ENCODE assay signal across 9 cellular contexts in the genomic region with DNA sequence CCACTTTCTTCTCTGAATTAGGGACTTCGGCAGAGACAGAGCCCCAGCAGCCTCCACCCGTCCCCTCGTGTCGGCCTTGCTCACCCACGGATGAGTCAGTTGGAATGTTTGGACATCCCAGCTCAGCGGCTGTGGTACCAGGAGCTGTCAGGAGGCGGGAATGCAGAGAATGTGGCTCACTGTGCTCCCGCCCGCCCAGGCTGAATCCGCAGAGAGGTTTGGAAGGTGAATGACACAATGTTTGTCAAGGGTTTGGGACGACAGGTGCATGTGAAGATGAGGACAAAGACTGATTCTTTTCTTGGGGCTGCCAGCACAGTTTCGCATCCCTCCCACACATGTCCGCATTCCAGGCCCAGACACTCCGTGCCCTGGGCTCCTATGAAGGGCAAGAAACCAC. TPM values are rescaled to one million over a fixed set of nuclear protein-coding genes. Genes with fewer than 3 reads are reported as not detected.
DNase-seq lines count a peak whose midpoint lies in the region; ATAC-seq and TF ChIP-seq lines count a peak whose summit lies in the region.
"Had no signal": no experiment of that assay in that cellular context is flagged by ENCODE, and none has a peak within 500 bp of the region (broad histone marks: within the 10 kb centered on the region; RNA-seq: fewer than 3 reads in every experiment).

No MANE protein-coding gene starts in this region.

- H3K27me3 ChIP-seq in dorsolateral prefrontal cortex: no peaks in the 10 kb centered on the region

- TF ChIP-seq CTCF in dorsolateral prefrontal cortex (IDR thresholded peaks at IDR 0.05 in 54 of 56, conservative IDR thresholded peaks at IDR 0.05 in 2 of 56; ENCODE audit: low read depth in 1 of 56, partially characterized antibody in 56 of 56) (no peak), nephron progenitor cell (IDR thresholded peaks at IDR 0.05) (no peak)

- no peak for ATAC-seq in HG02852 (IDR thresholded peaks at IDR 0.05; ENCODE audit: unreplicated experiment)

- no peak overlapping the region for H3K4me3 Mint-ChIP-seq in nephron progenitor cell
- no peak overlapping the region for H3K4me3 Mint-ChIP-seq in activated CD4-positive, alpha-beta T cell treated with anti-CD3 and anti-CD28 coated beads, Interleukin-2, amount 10 ng/mL, durations not matched to agents 7 days and 5 days

- peak overlapping the region; percentile 29 for H3K27ac Mint-ChIP-seq in nephron progenitor cell
- H3K27ac Mint-ChIP-seq in activated CD4-positive, alpha-beta T cell treated with anti-CD3 and anti-CD28 coated beads, Interleukin-2, amount 10 ng/mL, durations not matched to agents 7 days and 5 days: no peak overlapping the region

- peak overlapping the region in 30 of 59 donors; percentile 5 to 77 (median 52) for H3K27ac ChIP-seq in dorsolateral prefrontal cortex

- no peaks in the 10 kb centered on the region for H3K36me3 Mint-ChIP-seq in nephron progenitor cell (ENCODE audit: low read depth)
- H3K36me3 Mint-ChIP-seq in activated CD4-positive, alpha-beta T cell treated with anti-CD3 and anti-CD28 coated beads, Interleukin-2, amount 10 ng/mL, durations not matched to agents 7 days and 5 days (ENCODE audit: low read depth): peaks cover 4% of the 10 kb centered on the region

- intact Hi-C loops in dorsolateral prefrontal cortex (cut with DNase I): no loop called here

- POLR2A ChIA-PET in activated CD4-positive, alpha-beta T cell treated with anti-CD3 and anti-CD28 coated beads, Interleukin-2, amount 10 ng/mL, durations not matched to agents 7 days and 5 days (lab: Charles Lee): no interaction called here

- no peak overlapping the region for H3K4me3 ChIP-seq in dorsolateral prefrontal cortex

- peaks cover 81% of the 10 kb centered on the region for H3K4me1 Mint-ChIP-seq in nephron progenitor cell
- peaks cover 32% of the 10 kb centered on the region for H3K4me1 Mint-ChIP-seq in activated CD4-positive, alpha-beta T cell treated with anti-CD3 and anti-CD28 coated beads, Interleukin-2, amount 10 ng/mL, durations not matched to agents 7 days and 5 days

- CTCF ChIA-PET in activated CD4-positive, alpha-beta T cell treated with anti-CD3 and anti-CD28 coated beads, Interleukin-2, amount 10 ng/mL, durations not matched to agents 7 days and 5 days (lab: Charles Lee): interaction anchor here (1.0 to 1.7 kb wide), 2 partner anchors 9 to 12 kb away, joined by 3 to 4 read pairs; no protein-coding TSS in a partner anchor

- in situ Hi-C loops in ACHN (cut with HindIII; ENCODE audit: low pct_ligation_motif_present, low pct_unique_long_range_greater_than_20kb, low sequenced_read_pairs): no loop called here

- H3K27me3 Mint-ChIP-seq in nephron progenitor cell (ENCODE audit: low read depth, poor library complexity): peaks cover 14% of the 10 kb centered on the region
- no peaks in the 10 kb centered on the region for H3K27me3 Mint-ChIP-seq in activated CD4-positive, alpha-beta T cell treated with anti-CD3 and anti-CD28 coated beads, Interleukin-2, amount 10 ng/mL, durations not matched to agents 7 days and 5 days

- no peaks in the 10 kb centered on the region for H3K9me3 Mint-ChIP-seq in nephron progenitor cell
- peaks cover 7% of the 10 kb centered on the region for H3K9me3 Mint-ChIP-seq in activated CD4-positive, alpha-beta T cell treated with anti-CD3 and anti-CD28 coated beads, Interleukin-2, amount 10 ng/mL, durations not matched to agents 7 days and 5 days

- peak; percentile 97 for DNase-seq in ACHN
- peak; percentile 97 for DNase-seq in HT1080 (ENCODE audit: low read depth)
- peak in 7 of 10 donors; percentile 43 to 87 (median 58) for DNase-seq in dorsolateral prefrontal cortex
- DNase-seq in nephron progenitor cell: peak; percentile 43
- no peak for DNase-seq in activated CD4-positive, alpha-beta T cell treated with anti-CD3 and anti-CD28 coated beads, Interleukin-2, amount 10 ng/mL, durations not matched to agents 7 days and 5 days
- no peak for DNase-seq in activated naive CD4-positive, alpha-beta T cell treated with Interleukin-2 at 50 U/mL for 16 hours
- DNase-seq in middle frontal gyrus (ENCODE audit: extremely low spot score, low spot score): no peak
- DNase-seq: DMS79 treated with DMSO at 0.1 percent for 48 hours had no signal

RNA-seq across cellular contexts. Expression of gene LIF, which starts 39.6 kb away (rescaled TPM):
- 7.7 and 8.8 TPM in 2 replicates for total RNA-seq in HT1080 (2014; rRNA removed; shearing (Covaris generic))
- polyA plus RNA-seq in HT1080 (2015; cell fraction: cytosol; rRNA removed): 22.5 and 23.6 TPM in 2 replicates
- 90.4 and 101 TPM in 2 replicates for polyA plus RNA-seq in HT1080 (2015; cell fraction: nucleus; rRNA removed)
- total RNA-seq in dorsolateral prefrontal cortex: 1 to 10 TPM in 24 of 120 experiments, under 1 TPM in 53, not detected in 43; 0.10 to 6.6 (median 0.61) TPM
- 100 to 1,000 TPM; 102 to 103 TPM for total RNA-seq in activated CD4-positive, alpha-beta T cell treated with anti-CD3 and anti-CD28 coated beads, Interleukin-2, amount 10 ng/mL, durations not matched to agents 7 days and 5 days

RNA-seq across cellular contexts. Expression of gene OSM, which starts 59.7 kb away (rescaled TPM):
- total RNA-seq in HT1080 (2014; rRNA removed; shearing (Covaris generic)): not detected in 2 replicates
- not detected in 2 replicates for polyA plus RNA-seq in HT1080 (2015; cell fraction: cytosol; rRNA removed)
- polyA plus RNA-seq in HT1080 (2015; cell fraction: nucleus; rRNA removed): not detected in 2 replicates
- 1 to 10 TPM in 27 of 120 experiments, under 1 TPM in 47, not detected in 46; 0.23 to 6.7 (median 0.77) TPM for total RNA-seq in dorsolateral prefrontal cortex
- 10 to 100 TPM; 74.7 to 80.5 TPM for total RNA-seq in activated CD4-positive, alpha-beta T cell treated with anti-CD3 and anti-CD28 coated beads, Interleukin-2, amount 10 ng/mL, durations not matched to agents 7 days and 5 days

Comparison
In these comparisons a context has a peak if more than half of its experiments do, and no peak if none do; other contexts are left out.
1. DNase-seq: peak in ACHN (single experiment), HT1080 (single experiment), dorsolateral prefrontal cortex (7 of 10) and nephron progenitor cell (single experiment); none in activated CD4-positive, alpha-beta T cell treated with anti-CD3 and anti-CD28 coated beads, Interleukin-2, amount 10 ng/mL, durations not matched to agents 7 days and 5 days (single experiment), activated naive CD4-positive, alpha-beta T cell treated with Interleukin-2 at 50 U/mL for 16 hours (single experiment) and middle frontal gyrus (single experiment).
2. RNA of gene LIF, which starts 39.6 kb away (total RNA-seq): 102 to 103 TPM in activated CD4-positive, alpha-beta T cell treated with anti-CD3 and anti-CD28 coated beads, Interleukin-2, amount 10 ng/mL, durations not matched to agents 7 days and 5 days; 7.7 to 8.8 TPM in HT1080 and 0.10 to 6.6 TPM in dorsolateral prefrontal cortex; every median in the first group is over 10 times any median in the second.
3. RNA of gene OSM, which starts 59.7 kb away (total RNA-seq): 74.7 to 80.5 TPM in activated CD4-positive, alpha-beta T cell treated with anti-CD3 and anti-CD28 coated beads, Interleukin-2, amount 10 ng/mL, durations not matched to agents 7 days and 5 days; 0.23 to 6.7 TPM in dorsolateral prefrontal cortex and not detected in HT1080; every median in the first group is over 4 times any median in the second.